Comparison of ENCODE assay signal across 26 cellular contexts in genomic region chr1:213325482-213325881, GRCh38.
"Had no signal": no experiment of that assay in that cellular context is flagged by ENCODE, and none has a peak within 500 bp of the region (broad histone marks: within the 10 kb centered on the region; RNA-seq: fewer than 3 reads in every experiment).

No MANE protein-coding gene starts in this region.

- H3K4me3 Mint-ChIP-seq: activated B cell treated with CpG ODN at 0.5 μM for 24 hours; activated naive CD4-positive, alpha-beta T cell treated with anti-CD3 and anti-CD28 coated beads for 36 hours; activated naive CD8-positive, alpha-beta T cell treated with anti-CD3 and anti-CD28 coated beads, Interleukin-2, amount 10 ng/mL, durations not matched to agents 7 days and 5 days; activated T-cell treated with anti-CD3 and anti-CD28 coated beads, Interleukin-2, amount 50 U/mL, for 72 hours; effector memory CD8-positive, alpha-beta T cell; natural killer cell had no signal

- FAIRE-seq: endothelial cell of umbilical vein had no signal

- H3K27ac ChIP-seq: body of pancreas, hepatocyte, left lung, parathyroid adenoma had no signal

- H3K4me1 Mint-ChIP-seq: activated B cell treated with CpG ODN at 0.5 μM for 24 hours; activated naive CD8-positive, alpha-beta T cell treated with anti-CD3 and anti-CD28 coated beads, Interleukin-2, amount 10 ng/mL, durations not matched to agents 7 days and 5 days; natural killer cell had no signal

- H3K27ac Mint-ChIP-seq: activated B cell treated with CpG ODN at 0.5 μM for 24 hours; activated naive CD4-positive, alpha-beta T cell treated with anti-CD3 and anti-CD28 coated beads for 36 hours; activated naive CD8-positive, alpha-beta T cell treated with anti-CD3 and anti-CD28 coated beads, Interleukin-2, amount 10 ng/mL, durations not matched to agents 7 days and 5 days; activated T-cell treated with anti-CD3 and anti-CD28 coated beads, Interleukin-2, amount 50 U/mL, for 72 hours; effector memory CD8-positive, alpha-beta T cell; natural killer cell had no signal

- H3K79me2 ChIP-seq: hepatocyte, parathyroid adenoma had no signal

- H3K36me3 ChIP-seq: left lung, tibial nerve had no signal

- H3K4me2 ChIP-seq: hepatocyte had no signal

- H3K27me3 ChIP-seq: body of pancreas, hepatocyte, left lung, tibial nerve had no signal

- H3K36me3 Mint-ChIP-seq: activated naive CD8-positive, alpha-beta T cell treated with anti-CD3 and anti-CD28 coated beads, Interleukin-2, amount 10 ng/mL, durations not matched to agents 7 days and 5 days; natural killer cell had no signal

- ATAC-seq: activated T-cell treated with anti-CD3 and anti-CD28 coated beads, Interleukin-2, amount 50 U/mL, for 72 hours; body of pancreas; effector memory CD8-positive, alpha-beta T cell; esophagus mucosa; left lung; natural killer cell; right cardiac atrium had no signal

- H3K4me1 ChIP-seq: body of pancreas, left lung, parathyroid adenoma had no signal

- DNase-seq: activated B cell treated with CpG ODN at 0.5 μM for 24 hours; activated CD4-positive, alpha-beta T cell treated with anti-CD3 and anti-CD28 coated beads for 4 hours; activated CD4-positive, alpha-beta T cell treated with anti-CD3 and anti-CD28 coated beads, Interleukin-2, amount 50 U/mL, for 48 hours; activated effector memory CD4-positive, alpha-beta T cell treated with Interleukin-2 at 50 U/mL for 16 hours; activated naive CD4-positive, alpha-beta T cell treated with anti-CD3 and anti-CD28 coated beads for 36 hours; activated naive CD8-positive, alpha-beta T cell treated with anti-CD3 and anti-CD28 coated beads, Interleukin-2, amount 10 ng/mL, durations not matched to agents 7 days and 5 days; activated T-cell treated with anti-CD3 and anti-CD28 coated beads, Interleukin-2, amount 50 U/mL, for 72 hours; body of pancreas; effector memory CD8-positive, alpha-beta T cell; foreskin melanocyte; glutamatergic neuron; kidney glomerular epithelial cell; left lung; midbrain; natural killer cell; right cardiac atrium; stimulated activated CD4-positive, alpha-beta T cell treated with anti-CD3 and anti-CD28 coated beads, Interleukin-4, amount 100 ng/mL, for 24 hours; stimulated activated naive CD4-positive, alpha-beta T cell treated with Interleukin-2 at 50 U/mL for 16 hours; substantia nigra; T-helper 9 cell had no signal

- H2AFZ ChIP-seq: hepatocyte, parathyroid adenoma had no signal

- H3K9ac ChIP-seq: parathyroid adenoma had no signal

- H3K9me3 Mint-ChIP-seq: activated B cell treated with CpG ODN at 0.5 μM for 24 hours; activated naive CD4-positive, alpha-beta T cell treated with anti-CD3 and anti-CD28 coated beads for 36 hours; activated T-cell treated with anti-CD3 and anti-CD28 coated beads, Interleukin-2, amount 50 U/mL, for 72 hours; effector memory CD8-positive, alpha-beta T cell; natural killer cell had no signal

- H3K9me3 ChIP-seq: body of pancreas, left lung, tibial nerve had no signal

- H3K4me3 ChIP-seq: body of pancreas, hepatocyte, left lung, lung, tibial nerve had no signal
